Comparison of ENCODE assay signal across 34 cellular contexts in the genomic region with DNA sequence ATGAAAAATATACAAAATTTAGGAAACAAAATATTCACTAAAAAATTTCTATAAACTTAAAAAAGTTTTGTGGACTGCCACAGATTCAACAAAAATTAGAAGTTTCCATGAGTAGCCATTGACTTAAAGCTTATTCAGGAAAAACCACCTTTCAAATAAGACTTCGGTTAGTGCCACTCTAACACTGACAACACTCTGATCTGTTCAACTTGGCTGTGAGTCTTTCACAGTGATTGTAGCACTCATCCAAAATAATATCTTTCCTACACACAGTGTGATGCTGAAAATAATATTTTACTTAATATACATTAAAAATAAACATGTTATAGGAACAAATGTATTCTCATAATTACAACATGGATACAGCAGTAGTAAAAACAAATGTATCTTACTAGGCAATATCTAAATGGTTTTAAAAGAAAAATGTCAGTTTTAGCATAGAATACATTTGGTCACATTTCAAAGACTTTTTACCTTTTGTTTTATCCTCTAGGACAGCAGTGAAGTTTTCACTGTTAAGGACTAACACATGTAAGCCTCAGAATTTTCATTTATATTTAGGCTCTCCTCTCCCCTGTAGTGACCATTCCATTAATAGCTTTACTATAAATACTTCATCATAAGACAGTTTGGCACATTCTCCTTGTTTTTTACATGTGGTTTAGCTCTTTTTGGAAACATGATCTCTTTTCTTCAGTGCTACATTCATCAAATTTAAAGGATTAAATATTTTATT. TPM values are rescaled to one million over a fixed set of nuclear protein-coding genes. Genes with fewer than 3 reads are reported as not detected.
"Had no signal": no experiment of that assay in that cellular context is flagged by ENCODE, and none has a peak within 500 bp of the region (broad histone marks: within the 10 kb centered on the region; RNA-seq: fewer than 3 reads in every experiment).

A gene (minus strand): TSS at position 527 of the 736 bp plus-strand sequence. CDS start 652 bp downstream, outside the sequence.

- H3K27me3 ChIP-seq: brain microvascular endothelial cell, MG63 had no signal

- H3K4me3 ChIP-seq: MG63 had no signal

- ATAC-seq: activated CD8-positive, alpha-beta T cell treated with anti-CD3 and anti-CD28 coated beads for 36 hours; activated T-cell treated with anti-CD3 and anti-CD28 coated beads, Interleukin-2, amount 50 U/mL, for 72 hours; activated T-helper 17 cell treated with anti-CD3 and anti-CD28 coated beads, Interleukin-2, amount 50 U/mL, for 72 hours; Panc1 had no signal

- H3K27ac ChIP-seq: brain microvascular endothelial cell, WERI-Rb-1 had no signal

- H3K36me3 ChIP-seq: brain microvascular endothelial cell, MG63, WERI-Rb-1 had no signal

- DNase-seq: activated CD4-positive, alpha-beta T cell treated with anti-CD3 and anti-CD28 coated beads for 1 hour; activated CD4-positive, alpha-beta T cell treated with anti-CD3 and anti-CD28 coated beads for 48 hours; activated CD4-positive, alpha-beta T cell treated with anti-CD3 and anti-CD28 coated beads, Interleukin-2, amount 50 U/mL, for 4 hours; activated CD4-positive, CD25-positive, alpha-beta regulatory T cell; activated CD8-positive, alpha-beta T cell treated with anti-CD3 and anti-CD28 coated beads for 36 hours; activated effector memory CD4-positive, alpha-beta T cell treated with anti-CD3 and anti-CD28 coated beads, Interleukin-2, amount 50 U/mL, for 16 hours; activated naive CD4-positive, alpha-beta T cell; activated naive CD4-positive, alpha-beta T cell treated with anti-CD3 and anti-CD28 coated beads, Interleukin-2, amount 50 U/mL, for 16 hours; activated naive CD8-positive, alpha-beta T cell treated with anti-CD3 and anti-CD28 coated beads for 36 hours; activated T-cell treated with anti-CD3 and anti-CD28 coated beads, Interleukin-2, amount 50 U/mL, for 1 hour; activated T-cell treated with anti-CD3 and anti-CD28 coated beads, Interleukin-2, amount 50 U/mL, for 72 hours; amniotic stem cell; aorta; brain microvascular endothelial cell; Kasumi-1; KG1; MG63; NCI-H1048; NCI-H1105 treated with DMSO at 0.1 percent for 48 hours; NCI-H1436; NCI-H1694 treated with DMSO at 0.1 percent for 48 hours; NCI-H2029; NCI-H345; NCI-H524 treated with DMSO at 0.1 percent for 48 hours; SIG-M5; T1000; WERI-Rb-1 had no signal

- H3K9me3 ChIP-seq: MG63 had no signal

RNA-seq across cellular contexts. Expression of the gene that starts here (rescaled TPM):
- total RNA-seq: activated CD8-positive, alpha-beta memory T cell treated with anti-CD3 and anti-CD28 coated beads for 36 hours; activated CD8-positive, alpha-beta T cell treated with anti-CD3 and anti-CD28 coated beads for 36 hours; activated naive CD8-positive, alpha-beta T cell treated with anti-CD3 and anti-CD28 coated beads for 36 hours; activated T-cell treated with anti-CD3 and anti-CD28 coated beads, Interleukin-2, amount 50 U/mL, for 72 hours; activated T-helper 17 cell treated with anti-CD3 and anti-CD28 coated beads, Interleukin-2, amount 50 U/mL, for 72 hours; aorta; RPMI7951; SK-MEL-5; T-helper 1 cell treated with Interleukin-12 subunit alpha and Interleukin-12 subunit beta and Interleukin-4 antibody, amounts not matched to agents 30 ng/mL and 1 ng/mL, for 36 hours; T-helper 2 cell treated with Interferon-gamma antibody and Interleukin-4, amounts not matched to agents 100 ng/mL and 5 ng/mL, for 36 hours had no signal
